8 cellular contexts compared by ENCODE assay signal in genomic region chr5:108260105-108260857, GRCh38.
DNase-seq lines count a peak whose midpoint lies in the region; TF ChIP-seq lines count a peak whose summit lies in the region.

No MANE protein-coding gene starts in this region.

- H3K27ac ChIP-seq in GM23248 (no peak overlapping the region), uterus (no peak overlapping the region)

- H3K9me3 ChIP-seq in GM23248 (ENCODE audit: low read depth) = no peaks in the 10 kb centered on the region
- H3K9me3 ChIP-seq in uterus = no peaks in the 10 kb centered on the region

- no peaks in the 10 kb centered on the region for H4K20me1 ChIP-seq in GM23248 (ENCODE audit: insufficient read depth)

- peak overlapping the region; percentile 65 for H3K4me3 ChIP-seq in GM23248
- no peak overlapping the region for H3K4me3 ChIP-seq in LNCaP clone FGC (ENCODE audit: low read depth, low read length)
- no peak overlapping the region for H3K4me3 ChIP-seq in uterus

- peak; percentile 91 for TF ChIP-seq CTCF in LNCaP clone FGC (IDR thresholded peaks at IDR 0.05; ENCODE audit: control insufficient read depth, extremely low read depth, insufficient read depth)
- peak; percentile 96 for TF ChIP-seq CTCF in progenitor cell of endocrine pancreas (IDR thresholded peaks at IDR 0.05; ENCODE audit: unreplicated experiment)
- peak; percentile 68 to 93 (median 82) for TF ChIP-seq CTCF in uterus (IDR thresholded peaks at IDR 0.05)

- H3K4me1 Mint-ChIP-seq in activated naive CD4-positive, alpha-beta T cell treated with anti-CD3 and anti-CD28 coated beads, Interleukin-2, amount 10 ng/mL, durations not matched to agents 7 days and 5 days = no peaks in the 10 kb centered on the region
- peaks cover 34% of the 10 kb centered on the region for H3K4me1 Mint-ChIP-seq in progenitor cell of endocrine pancreas (ENCODE audit: low read depth)

- H3K4me1 ChIP-seq in GM23248 (ENCODE audit: insufficient read depth) (peaks cover 28% of the 10 kb centered on the region), uterus (no peaks in the 10 kb centered on the region)

- no peaks in the 10 kb centered on the region for H3K27me3 Mint-ChIP-seq in activated naive CD4-positive, alpha-beta T cell treated with anti-CD3 and anti-CD28 coated beads, Interleukin-2, amount 10 ng/mL, durations not matched to agents 7 days and 5 days
- H3K27me3 Mint-ChIP-seq in progenitor cell of endocrine pancreas = no peaks in the 10 kb centered on the region

- H3K9ac ChIP-seq in GM23248 = peak overlapping the region; percentile 51; the same call in 1 of the 2 replicates

- H3K27me3 ChIP-seq in GM23248 (replicated peaks; ENCODE audit: insufficient read depth) (no peaks in the 10 kb centered on the region), uterus (no peaks in the 10 kb centered on the region)

- H3K4me2 ChIP-seq in GM23248 (ENCODE audit: unreplicated experiment) = peak overlapping the region; percentile 91

- no peak overlapping the region for H3K27ac Mint-ChIP-seq in activated naive CD4-positive, alpha-beta T cell treated with anti-CD3 and anti-CD28 coated beads, Interleukin-2, amount 10 ng/mL, durations not matched to agents 7 days and 5 days
- H3K27ac Mint-ChIP-seq in progenitor cell of endocrine pancreas = peak overlapping the region; percentile 2

- H3K36me3 ChIP-seq in GM23248 (ENCODE audit: low read depth) = no peaks in the 10 kb centered on the region
- no peaks in the 10 kb centered on the region for H3K36me3 ChIP-seq in uterus

- intact Hi-C loops in uterus (cut with DNase I; ENCODE audit: low total_unique reads) = no loop called here

- CTCF ChIA-PET in activated naive CD4-positive, alpha-beta T cell treated with anti-CD3 and anti-CD28 coated beads, Interleukin-2, amount 10 ng/mL, durations not matched to agents 7 days and 5 days (lab: Charles Lee) = interaction anchor here (0.6 to 3.5 kb wide), 10 partner anchors 11 to 161 kb away, joined by 3 to 20 read pairs (median 4); no protein-coding TSS in a partner anchor

- H3K36me3 Mint-ChIP-seq in activated naive CD4-positive, alpha-beta T cell treated with anti-CD3 and anti-CD28 coated beads, Interleukin-2, amount 10 ng/mL, durations not matched to agents 7 days and 5 days = no peaks in the 10 kb centered on the region
- H3K36me3 Mint-ChIP-seq in progenitor cell of endocrine pancreas (ENCODE audit: insufficient read depth) = no peaks in the 10 kb centered on the region

- 23 to 30% methylated on average over 8 of the region's 8 CpGs for WGBS in GM23248 (ENCODE audit: low coverage in 1 of 2, low lambda C conversion rate in 2 of 2, missing lambda C conversion rate in 2 of 2), 2 experiments

- in situ Hi-C loops in GM23248 (cut with MboI) = loop anchor here (10.0 kb wide), 1 partner anchor 85 kb away; no protein-coding TSS in a partner anchor

- no peaks in the 10 kb centered on the region for H3K9me3 Mint-ChIP-seq in activated naive CD4-positive, alpha-beta T cell treated with anti-CD3 and anti-CD28 coated beads, Interleukin-2, amount 10 ng/mL, durations not matched to agents 7 days and 5 days
- H3K9me3 Mint-ChIP-seq in progenitor cell of endocrine pancreas (ENCODE audit: low read depth) = no peaks in the 10 kb centered on the region

- peaks cover 14% of the 10 kb centered on the region; the same call in 1 of the 2 replicates for H3F3A ChIP-seq in GM23248 (ENCODE audit: insufficient read depth)

- TF ChIP-seq POLR2A in uterus (IDR thresholded peaks at IDR 0.05) = no peak

- H3K79me2 ChIP-seq in GM23248 (ENCODE audit: insufficient read depth) = no peaks in the 10 kb centered on the region

- peak; percentile 76 for DNase-seq in GM03348 (ENCODE audit: low spot score)
- DNase-seq in GM23248 = peak; percentile 84
- peak; percentile 86 for DNase-seq in LNCaP clone FGC (ENCODE audit: low read depth)
- peak; percentile 69 for DNase-seq in SK-N-DZ (ENCODE audit: low spot score)
- peak; percentile 73 for DNase-seq in activated naive CD4-positive, alpha-beta T cell treated with anti-CD3 and anti-CD28 coated beads, Interleukin-2, amount 10 ng/mL, durations not matched to agents 7 days and 5 days
- DNase-seq in glomerular visceral epithelial cell (ENCODE audit: extremely low spot score) = peak; percentile 81
- peak; percentile 50 for DNase-seq in progenitor cell of endocrine pancreas (ENCODE audit: low spot score, unreplicated experiment)
- peak; percentile 57 to 65 for DNase-seq in uterus

- H3K9me2 ChIP-seq in GM23248 (ENCODE audit: insufficient read depth) = no peaks in the 10 kb centered on the region

- H3K4me3 Mint-ChIP-seq in activated naive CD4-positive, alpha-beta T cell treated with anti-CD3 and anti-CD28 coated beads, Interleukin-2, amount 10 ng/mL, durations not matched to agents 7 days and 5 days = no peak overlapping the region
- no peak overlapping the region for H3K4me3 Mint-ChIP-seq in progenitor cell of endocrine pancreas (ENCODE audit: low read depth)

- H2AFZ ChIP-seq in GM23248 = peak overlapping the region; percentile 79
